ENCODE assay signal across 8 cellular contexts in genomic region chr1:35556494-35557117, GRCh38. TPM values are rescaled to one million over a fixed set of nuclear protein-coding genes. Genes with fewer than 3 reads are reported as not detected.
DNase-seq lines count a peak whose midpoint lies in the region; ATAC-seq, FAIRE-seq and TF ChIP-seq lines count a peak whose summit lies in the region.

No MANE protein-coding gene starts in this region.

- ATAC-seq in HG03039 (IDR thresholded peaks at IDR 0.05; ENCODE audit: unreplicated experiment): peak; percentile 28
- ATAC-seq in activated naive CD4-positive, alpha-beta T cell treated with anti-CD3 and anti-CD28 coated beads, Interleukin-2, amount 50 U/mL, for 72 hours: no peak

- TF ChIP-seq EP300 in tibial nerve (IDR thresholded peaks at IDR 0.05): no peak

- POLR2A ChIA-PET in BJ (lab: Charles Lee): interaction anchor here (0.5 kb wide), 1 partner anchor 342 kb away, joined by 4 read pairs; no protein-coding TSS in a partner anchor

- peaks cover 13 to 22% of the 10 kb centered on the region in 2 donors for H3K36me3 Mint-ChIP-seq in activated naive CD4-positive, alpha-beta T cell treated with anti-CD3 and anti-CD28 coated beads, Interleukin-2, amount 50 U/mL, for 72 hours

- H3K9me3 Mint-ChIP-seq in activated naive CD4-positive, alpha-beta T cell treated with anti-CD3 and anti-CD28 coated beads, Interleukin-2, amount 50 U/mL, for 72 hours: no peaks in the 10 kb centered on the region

- H3K4me3 ChIP-seq in BJ (ENCODE audit: low read depth, low read length) (peak overlapping the region; percentile 92), tibial nerve (peak overlapping the region; percentile 74 to 92 (median 83))

- H3K9me3 ChIP-seq in tibial nerve: no peaks in the 10 kb centered on the region

- DNase-seq in BJ (ENCODE audit: low read depth) (no peak), tibial nerve (ENCODE audit: low spot score in 2 of 2) (no peak), GM12891 (ENCODE audit: insufficient read length, low spot score) (no peak), A172 (ENCODE audit: low spot score) (no peak), cortex of kidney (lab: John Stamatoyannopoulos, UW) (no peak)
- DNase-seq in activated naive CD4-positive, alpha-beta T cell treated with anti-CD3 and anti-CD28 coated beads, Interleukin-2, amount 50 U/mL, for 72 hours (ENCODE audit: low spot score in 2 of 2): no peak

- FAIRE-seq in GM12891 (lab: Jason Lieb, UNC): no peak

- H3K36me3 ChIP-seq in BJ (ENCODE audit: control insufficient read depth, insufficient read depth, low read length) (peaks cover 7% of the 10 kb centered on the region), tibial nerve (peaks cover 0 to 39% (median 6%) of the 10 kb centered on the region in 3 donors)

- H3K4me1 ChIP-seq in tibial nerve: peaks cover 0 to 76% (median 30%) of the 10 kb centered on the region in 4 donors

- H3K27ac Mint-ChIP-seq in activated naive CD4-positive, alpha-beta T cell treated with anti-CD3 and anti-CD28 coated beads, Interleukin-2, amount 50 U/mL, for 72 hours: peak overlapping the region; percentile 91 to 99

- 1 to 2% methylated on average over 5 to 17 of the region's 17 CpGs for WGBS in tibial nerve, 2 donors

- H3K27ac ChIP-seq in layer of hippocampus (ENCODE audit: low read depth, low read length): peak overlapping the region; percentile 97
- peak overlapping the region; percentile 86 to 99 (median 97) for H3K27ac ChIP-seq in tibial nerve

- TF ChIP-seq CTCF in BJ (IDR thresholded peaks at IDR 0.05; ENCODE audit: insufficient read depth, low read depth, low read length) (no peak), tibial nerve (IDR thresholded peaks at IDR 0.05) (no peak)

- no peak for TF ChIP-seq POLR2A in tibial nerve (IDR thresholded peaks at IDR 0.05)
- no peak for TF ChIP-seq POLR2A in GM12891 (IDR thresholded peaks at IDR 0.05; ENCODE audit: low read depth, low read length)

- H3K27me3 ChIP-seq in BJ (ENCODE audit: control insufficient read depth, insufficient read depth, low read length) (no peaks in the 10 kb centered on the region), layer of hippocampus (ENCODE audit: control insufficient read depth, insufficient read depth, low read length) (no peaks in the 10 kb centered on the region), tibial nerve (no peaks in the 10 kb centered on the region)

- CTCF ChIA-PET in BJ (lab: Yijun Ruan, JAX): interaction anchor here (0.7 to 4.6 kb wide), 9 partner anchors 8 to 704 kb away, joined by 3 to 60 read pairs (median 5); no protein-coding TSS in a partner anchor

TF ChIP-seq in GM12891, 5 proteins besides CTCF, POLR2A, EP300 and RAD21:
- TF ChIP-seq PAX5 (IDR thresholded peaks at IDR 0.05; ENCODE audit: insufficient read depth, low read length, severe bottlenecking) (no peak), TAF1 (IDR thresholded peaks at IDR 0.05; ENCODE audit: low read depth, low read length) (no peak), SPI1 (IDR thresholded peaks at IDR 0.05; ENCODE audit: low read depth, low read length) (no peak), POLR2AphosphoS5 (IDR thresholded peaks at IDR 0.05; ENCODE audit: low read depth, low read length) (no peak), POU2F2 (IDR thresholded peaks at IDR 0.05; ENCODE audit: low read depth, low read length) (no peak)
TF ChIP-seq in GM12891: peak in this region for 0.

RNA-seq across cellular contexts. Expression of gene KIAA0319L, which starts 0.6 kb away (rescaled TPM):
- 33.4 and 36.3 TPM in 2 replicates for polyA plus RNA-seq in BJ (2011; rRNA removed)
- polyA minus RNA-seq in BJ (2011; rRNA and poly(A)+ RNA removed): 28.9 and 32.0 TPM in 2 replicates
- 10 to 100 TPM; 38.1 to 41.0 TPM for total RNA-seq in activated naive CD4-positive, alpha-beta T cell treated with anti-CD3 and anti-CD28 coated beads, Interleukin-2, amount 50 U/mL, for 72 hours
- 100 to 1,000 TPM in 1 of 4 donors, 10 to 100 TPM in 3; 57.0 to 115 (median 70.7) TPM for total RNA-seq in tibial nerve
- 18.1 TPM for polyA plus RNA-seq in GM12891 (2012; ENCODE audit: low read depth, missing spikeins)
- 13.9 and 15.7 TPM in 2 replicates for total RNA-seq in A172 (2014; rRNA removed; shearing (Covaris generic))

RNA-seq across cellular contexts. Expression of gene NCDN, which starts 1.0 kb away (rescaled TPM):
- polyA plus RNA-seq in BJ (2011; rRNA removed): 12.4 and 25.8 TPM in 2 replicates
- polyA minus RNA-seq in BJ (2011; rRNA and poly(A)+ RNA removed): 21.6 and 24.1 TPM in 2 replicates
- total RNA-seq in activated naive CD4-positive, alpha-beta T cell treated with anti-CD3 and anti-CD28 coated beads, Interleukin-2, amount 50 U/mL, for 72 hours: 10 to 100 TPM; 16.6 to 25.1 TPM
- total RNA-seq in tibial nerve: 10 to 100 TPM; 25.9 to 36.9 (median 29.3) TPM
- polyA plus RNA-seq in GM12891 (2012; ENCODE audit: low read depth, missing spikeins): 13.2 TPM
- 8.0 and 8.4 TPM in 2 replicates for total RNA-seq in A172 (2014; rRNA removed; shearing (Covaris generic))

RNA-seq across cellular contexts. Expression of gene TFAP2E, which starts 16.5 kb away (rescaled TPM):
- 0.07 and 0.13 TPM in 2 replicates for polyA plus RNA-seq in BJ (2011; rRNA removed)
- not detected in 2 replicates for polyA minus RNA-seq in BJ (2011; rRNA and poly(A)+ RNA removed)
- total RNA-seq in activated naive CD4-positive, alpha-beta T cell treated with anti-CD3 and anti-CD28 coated beads, Interleukin-2, amount 50 U/mL, for 72 hours: under 1 TPM; 0.47 to 0.93 TPM
- 1 to 10 TPM in 2 of 4 donors, under 1 TPM in 2; 0.44 to 3.3 (median 1.2) TPM for total RNA-seq in tibial nerve
- polyA plus RNA-seq in GM12891 (2012; ENCODE audit: low read depth, missing spikeins): 0.21 TPM
- total RNA-seq in A172 (2014; rRNA removed; shearing (Covaris generic)): not detected in 2 replicates
